In genomic region chr18:15165048-15165447, GRCh38 we compare ENCODE assay signal across 17 cellular contexts.
DNase-seq lines count a peak whose midpoint lies in the region; ATAC-seq, FAIRE-seq and TF ChIP-seq lines count a peak whose summit lies in the region.
"Had no signal": no experiment of that assay in that cellular context is flagged by ENCODE, and none has a peak within 500 bp of the region (broad histone marks: within the 10 kb centered on the region; RNA-seq: fewer than 3 reads in every experiment).

No MANE protein-coding gene starts in this region.

- no peaks in the 10 kb centered on the region for H4K20me1 ChIP-seq in K562 (replicated peaks; ENCODE audit: control insufficient read depth, insufficient read depth, low read length)

- H3K9me3 ChIP-seq in K562 (replicated peaks; ENCODE audit: control insufficient read depth, insufficient read depth, low read depth, low read length), result no peaks in the 10 kb centered on the region
- H3K9me3 ChIP-seq in testis, result no peaks in the 10 kb centered on the region
- H3K9me3 ChIP-seq: HAP-1 had no signal

- POLR2A ChIA-PET in K562 (lab: Yijun Ruan, JAX), result no interaction called here

- H3K4me1 ChIP-seq in K562 (replicated peaks in 1 of 2; ENCODE audit: control insufficient read depth in 2 of 2, insufficient read depth in 2 of 2, low read length in 2 of 2) (no peaks in the 10 kb centered on the region), testis (no peaks in the 10 kb centered on the region)
- H3K4me1 ChIP-seq: HAP-1 had no signal

- no peak overlapping the region for H3K27ac ChIP-seq in K562 (ENCODE audit: extremely low read depth, low read depth, low read length)
- no peak overlapping the region for H3K27ac ChIP-seq in testis
- H3K27ac ChIP-seq: GM23248, RWPE1 had no signal

- H3K79me2 ChIP-seq in K562 (ENCODE audit: control insufficient read depth, insufficient read depth, low read length), result no peaks in the 10 kb centered on the region

- H3K36me3 ChIP-seq in K562 (ENCODE audit: control insufficient read depth, insufficient read depth, low read length) (no peaks in the 10 kb centered on the region), testis (ENCODE audit: low read depth, missing control alignments) (no peaks in the 10 kb centered on the region)
- H3K36me3 ChIP-seq: HAP-1 had no signal

- DNase-seq in NCI-H748 (lab: John Stamatoyannopoulos, UW; ENCODE audit: unreplicated experiment), result peak; percentile 38
- no peak for DNase-seq in NCI-H748 treated with DMSO at 0.1 percent for 48 hours (lab: John Stamatoyannopoulos, UW)
- DNase-seq in HS-5 (ENCODE audit: low read depth), result peak; percentile 2
- peak in 3 of 4 experiments; percentile 1 to 9 (median 1) for DNase-seq in K562 (ENCODE audit: extremely low read depth in 1 of 4, low spot score in 3 of 4)
- DNase-seq in testis, result no peak
- no peak for DNase-seq in activated CD4-positive, alpha-beta T cell treated with anti-CD3 and anti-CD28 coated beads, Interleukin-2, amount 50 U/mL, for 48 hours
- DNase-seq: 8988T; CD4-positive, alpha-beta T cell; GM23248; NCI-H1105; NCI-H2081; NCI-H774; OCI-M1 had no signal

- BruUV-seq in K562 (replicated peaks; lab: Mats Ljungman, UMichigan), result no TSS peak

- TF ChIP-seq RAD21 in K562 (CRISPR knock-in tag; conservative IDR thresholded peaks at IDR 0.05 in 1 of 2, IDR thresholded peaks at IDR 0.05 in 1 of 2), result no peak

- no peak for FAIRE-seq in K562 (lab: Jason Lieb, UNC)

- ATAC-seq in K562 (no peak), HG02678 (IDR thresholded peaks at IDR 0.05; ENCODE audit: unreplicated experiment) (no peak), GM18867 (IDR thresholded peaks at IDR 0.05; ENCODE audit: unreplicated experiment) (no peak)

- TF ChIP-seq CTCF in K562 (IDR thresholded peaks at IDR 0.05 in 2 of 3, conservative IDR thresholded peaks at IDR 0.05 in 1 of 3; ENCODE audit: insufficient read depth in 2 of 3, low read depth in 1 of 3, low read length in 3 of 3) (no peak), testis (IDR thresholded peaks at IDR 0.05) (no peak)

- H3K9ac ChIP-seq in K562 (ENCODE audit: insufficient read depth in 1 of 2, low read depth in 2 of 2, low read length in 2 of 2), result no peak overlapping the region
- H3K9ac ChIP-seq: GM23248 had no signal

- TF ChIP-seq EP300 in K562 (IDR thresholded peaks at IDR 0.05; ENCODE audit: low read length), result no peak

- H2AFZ ChIP-seq in K562 (ENCODE audit: low read depth, low read length), result no peak overlapping the region
- H2AFZ ChIP-seq: GM23248 had no signal

- no peaks in the 10 kb centered on the region for H3K9me1 ChIP-seq in K562 (ENCODE audit: control insufficient read depth, insufficient read depth, low read length)

- no peak overlapping the region for H3K4me3 ChIP-seq in K562
- H3K4me3 ChIP-seq in testis, result peak overlapping the region; percentile 12 to 29
- H3K4me3 ChIP-seq: GM23248, HAP-1 had no signal

- intact Hi-C loops in K562 (cut with micrococcal nuclease) (no loop called here), testis (cut with DNase I; ENCODE audit: low total_unique reads) (no loop called here)

- H3K4me2 ChIP-seq in K562 (ENCODE audit: insufficient read depth, low read length), result no peak overlapping the region

- TF ChIP-seq POLR2A in K562 (conservative IDR thresholded peaks at IDR 0.05), result no peak
- no peak for TF ChIP-seq POLR2A in testis (IDR thresholded peaks at IDR 0.05)

- in situ Hi-C loops in K562 (cut with MboI), result no loop called here

- WGBS in K562 (ENCODE audit: insufficient coverage, low coverage, missing lambda C conversion rate), result 7% methylated on average over 20 of the region's 30 CpGs
- WGBS in testis, 2 donors, result 10 to 13% methylated on average over 30 of the region's 30 CpGs

- CTCF ChIA-PET in K562 (lab: Yijun Ruan, JAX; ENCODE audit: low intra/inter-chr PET ratio), result no interaction called here

- H3K27me3 ChIP-seq in K562 (ENCODE audit: control insufficient read depth in 2 of 2, insufficient read depth in 2 of 2, low read length in 2 of 2) (no peaks in the 10 kb centered on the region), testis (no peaks in the 10 kb centered on the region)

TF ChIP-seq in K562, 482 proteins besides CTCF, POLR2A, EP300 and RAD21:
- TF ChIP-seq ZNF79 (CRISPR knock-in tag; IDR thresholded peaks at IDR 0.05; ENCODE audit: low read depth), result no peak
- TF ChIP-seq ELF2 (CRISPR knock-in tag; IDR thresholded peaks at IDR 0.05), result no peak
- no peak for TF ChIP-seq ZNF347 (CRISPR knock-in tag; IDR thresholded peaks at IDR 0.05; ENCODE audit: low read depth)
- TF ChIP-seq TSHZ1 (CRISPR knock-in tag; IDR thresholded peaks at IDR 0.05), result no peak
- TF ChIP-seq GMEB1 (CRISPR knock-in tag; IDR thresholded peaks at IDR 0.05), result no peak
- no peak for TF ChIP-seq TCF7L2 (IDR thresholded peaks at IDR 0.05; ENCODE audit: low read depth, low read length)
- no peak for TF ChIP-seq TCFL5 (CRISPR knock-in tag; conservative IDR thresholded peaks at IDR 0.05)
- no peak for TF ChIP-seq TCF3 (CRISPR knock-in tag; IDR thresholded peaks at IDR 0.05)
- no peak for TF ChIP-seq CBFA2T3 (IDR thresholded peaks at IDR 0.05)
TF ChIP-seq in K562: peak in this region for 0.

Comparison
In these comparisons a context has a peak if more than half of its experiments do, and no peak if none do; other contexts are left out.
1. DNase-seq: peak in NCI-H748 (single experiment), HS-5 (single experiment) and K562 (3 of 4); none in NCI-H748 treated with DMSO at 0.1 percent for 48 hours (single experiment), testis (single experiment) and activated CD4-positive, alpha-beta T cell treated with anti-CD3 and anti-CD28 coated beads, Interleukin-2, amount 50 U/mL, for 48 hours (0 of 2).